ENCODE assay signal across 18 cellular contexts in genomic region chr4:149344436-149344835, GRCh38.
DNase-seq lines count a peak whose midpoint lies in the region; ATAC-seq and TF ChIP-seq lines count a peak whose summit lies in the region.
"Had no signal": no experiment of that assay in that cellular context is flagged by ENCODE, and none has a peak within 500 bp of the region (broad histone marks: within the 10 kb centered on the region; RNA-seq: fewer than 3 reads in every experiment).

No MANE protein-coding gene starts in this region.

- no peak overlapping the region for H3K9ac ChIP-seq in fibroblast of lung (ENCODE audit: insufficient read depth, low read length)
- H3K9ac ChIP-seq: SK-N-SH had no signal

- H2AFZ ChIP-seq in fibroblast of lung (ENCODE audit: low read length), result no peak overlapping the region
- H2AFZ ChIP-seq: hepatocyte had no signal

- DNase-seq in GM03348 (ENCODE audit: low spot score) (peak; percentile 18), RWPE2 (ENCODE audit: low spot score) (no peak), fibroblast of lung (ENCODE audit: low read depth in 2 of 2) (peak; percentile 68 to 83), skeletal muscle cell (ENCODE audit: low read depth) (peak; percentile 70), NCI-H1048 (lab: John Stamatoyannopoulos, UW) (no peak), left lobe of liver (ENCODE audit: low spot score) (no peak), NCI-H1092 treated with DMSO at 0.1 percent for 48 hours (lab: John Stamatoyannopoulos, UW) (no peak)
- DNase-seq: activated effector memory CD4-positive, alpha-beta T cell treated with Interleukin-2 at 50 U/mL for 16 hours; CD8-positive, alpha-beta memory T cell; left ventricle myocardium inferior; NCI-H1105 treated with DMSO at 0.1 percent for 48 hours; NCI-H345; retina; SK-N-SH had no signal

- H3K4me3 ChIP-seq in RWPE2 (ENCODE audit: severe bottlenecking), result no peak overlapping the region
- H3K4me3 ChIP-seq in fibroblast of lung (replicated peaks in 1 of 4; ENCODE audit: control extremely low read depth in 1 of 4, insufficient read depth in 1 of 4, low read depth in 3 of 4, low read length in 4 of 4), result no peak overlapping the region
- no peak overlapping the region for H3K4me3 ChIP-seq in skeletal muscle cell (ENCODE audit: low read depth, low read length)
- H3K4me3 ChIP-seq: cardiac muscle cell, hepatocyte, left ventricle myocardium inferior, tibial nerve had no signal

- H3K4me1 ChIP-seq in RWPE2 (ENCODE audit: insufficient read depth, poor library complexity, severe bottlenecking), result peaks cover 5% of the 10 kb centered on the region
- H3K4me1 ChIP-seq in fibroblast of lung (ENCODE audit: control insufficient read depth, extremely low read depth, insufficient read depth, low read length), result no peaks in the 10 kb centered on the region
- H3K4me1 ChIP-seq: left ventricle myocardium inferior, tibial nerve had no signal

- no peaks in the 10 kb centered on the region for H3K27me3 ChIP-seq in RWPE2 (ENCODE audit: insufficient read depth, poor library complexity, severe bottlenecking)
- no peaks in the 10 kb centered on the region for H3K27me3 ChIP-seq in fibroblast of lung (ENCODE audit: control insufficient read depth, insufficient read depth, low read length)
- H3K27me3 ChIP-seq: cardiac muscle cell, hepatocyte, tibial nerve had no signal

- no peaks in the 10 kb centered on the region for H3K79me2 ChIP-seq in fibroblast of lung (ENCODE audit: control insufficient read depth, insufficient read depth, low read length)
- H3K79me2 ChIP-seq: hepatocyte had no signal

- H3K9me3 ChIP-seq in RWPE2 (ENCODE audit: severe bottlenecking), result no peaks in the 10 kb centered on the region
- H3K9me3 ChIP-seq in fibroblast of lung (ENCODE audit: control insufficient read depth, insufficient read depth, low read depth, low read length), result no peaks in the 10 kb centered on the region
- H3K9me3 ChIP-seq: left ventricle myocardium inferior, SK-N-SH, tibial nerve had no signal

- H3K36me3 ChIP-seq in RWPE2 (ENCODE audit: low read depth) (no peaks in the 10 kb centered on the region), fibroblast of lung (ENCODE audit: control insufficient read depth, insufficient read depth, low read length) (no peaks in the 10 kb centered on the region)
- H3K36me3 ChIP-seq: cardiac muscle cell, left ventricle myocardium inferior, tibial nerve had no signal

- TF ChIP-seq CTCF in RWPE2 (IDR thresholded peaks at IDR 0.05; ENCODE audit: poor library complexity, severe bottlenecking) (no peak), fibroblast of lung (conservative IDR thresholded peaks at IDR 0.05 in 1 of 2, IDR thresholded peaks at IDR 0.05 in 1 of 2; ENCODE audit: low read depth in 1 of 2, low read length in 2 of 2) (no peak)

- peak; percentile 40; the same call in 1 of the 3 replicates for ATAC-seq in RWPE2 (ENCODE audit: low read depth)
- no peak for ATAC-seq in HG02759 (IDR thresholded peaks at IDR 0.05; ENCODE audit: unreplicated experiment)
- ATAC-seq in left lobe of liver, result no peak

- H3K4me2 ChIP-seq in fibroblast of lung (ENCODE audit: extremely low read depth, insufficient read depth, low read length), result peak overlapping the region; percentile 25
- H3K4me2 ChIP-seq: hepatocyte, SK-N-SH had no signal

- no peaks in the 10 kb centered on the region for H4K20me1 ChIP-seq in fibroblast of lung (ENCODE audit: control insufficient read depth, extremely low read depth, insufficient read depth, low read length)

- H3K27ac ChIP-seq in RWPE2 (ENCODE audit: poor library complexity, severe bottlenecking), result no peak overlapping the region
- no peak overlapping the region for H3K27ac ChIP-seq in fibroblast of lung (ENCODE audit: insufficient read depth, low read length)
- H3K27ac ChIP-seq: cardiac muscle cell, hepatocyte, left ventricle myocardium inferior, tibial nerve had no signal

Comparison
In these comparisons a context has a peak if more than half of its experiments do, and no peak if none do; other contexts are left out.
1. DNase-seq: peak in GM03348 (single experiment), fibroblast of lung (2 of 2) and skeletal muscle cell (single experiment); none in RWPE2 (single experiment), NCI-H1048 (single experiment), left lobe of liver (single experiment) and NCI-H1092 treated with DMSO at 0.1 percent for 48 hours (single experiment).